In genomic region chr20:34403908-34404307, GRCh38 we compare ENCODE assay signal across 15 cellular contexts. TPM values are rescaled to one million over a fixed set of nuclear protein-coding genes. Genes with fewer than 3 reads are reported as not detected.
DNase-seq lines count a peak whose midpoint lies in the region; ATAC-seq and TF ChIP-seq lines count a peak whose summit lies in the region.
"Had no signal": no experiment of that assay in that cellular context is flagged by ENCODE, and none has a peak within 500 bp of the region (broad histone marks: within the 10 kb centered on the region; RNA-seq: fewer than 3 reads in every experiment).

No MANE protein-coding gene starts in this region.

- H3K9me2 ChIP-seq in Karpas-422 (replicated peaks; ENCODE audit: insufficient read depth, low read length), result no peaks in the 10 kb centered on the region

- TF ChIP-seq CTCF in BE2C (IDR thresholded peaks at IDR 0.05; ENCODE audit: low read depth, low read length) (no peak), Peyer's patch (IDR thresholded peaks at IDR 0.05) (no peak)

- peak overlapping the region; percentile 71 for H3K4me2 ChIP-seq in Karpas-422 (ENCODE audit: low read depth, low read length, poor library complexity, severe bottlenecking)

- no peaks in the 10 kb centered on the region for H3K27me3 Mint-ChIP-seq in CD4-positive, CD25-positive, alpha-beta regulatory T cell
- H3K27me3 Mint-ChIP-seq: type B pancreatic cell had no signal

- no peak overlapping the region for H2AFZ ChIP-seq in Karpas-422 (ENCODE audit: low read length)

- H3K9me3 Mint-ChIP-seq in CD4-positive, CD25-positive, alpha-beta regulatory T cell, result no peaks in the 10 kb centered on the region
- H3K9me3 Mint-ChIP-seq: activated naive CD4-positive, alpha-beta T cell treated with anti-CD3 and anti-CD28 coated beads, Interleukin-2, amount 50 U/mL, for 72 hours; CD14-positive monocyte; type B pancreatic cell had no signal

- H3K36me3 Mint-ChIP-seq in CD4-positive, CD25-positive, alpha-beta regulatory T cell, result peaks cover 20% of the 10 kb centered on the region

- H3K9ac ChIP-seq in Karpas-422 (ENCODE audit: low read length) (peak overlapping the region; percentile 43), endocrine pancreas (ENCODE audit: control insufficient read depth, insufficient read depth, low read length) (no peak overlapping the region)

- H4K20me1 ChIP-seq in Karpas-422 (ENCODE audit: insufficient read depth, low read depth, low read length), result no peaks in the 10 kb centered on the region

- no peaks in the 10 kb centered on the region for H3K9me3 ChIP-seq in CD4-positive, CD25-positive, alpha-beta regulatory T cell (ENCODE audit: control insufficient read depth in 2 of 2, low read length in 2 of 2)
- H3K9me3 ChIP-seq in Karpas-422 (ENCODE audit: low read length), result no peaks in the 10 kb centered on the region
- H3K9me3 ChIP-seq in endocrine pancreas (ENCODE audit: control insufficient read depth, low read length), result no peaks in the 10 kb centered on the region
- no peaks in the 10 kb centered on the region for H3K9me3 ChIP-seq in BE2C
- no peaks in the 10 kb centered on the region for H3K9me3 ChIP-seq in Peyer's patch
- H3K9me3 ChIP-seq: heart left ventricle had no signal

- H3K79me2 ChIP-seq in Karpas-422 (ENCODE audit: low read length), result peaks cover 88% of the 10 kb centered on the region

- H3K4me3 Mint-ChIP-seq in CD4-positive, CD25-positive, alpha-beta regulatory T cell, result peak overlapping the region in 1 of 4 donors; percentile 6
- H3K4me3 Mint-ChIP-seq: CD14-positive monocyte, type B pancreatic cell had no signal

- no peak overlapping the region for H3K4me3 ChIP-seq in CD4-positive, CD25-positive, alpha-beta regulatory T cell (ENCODE audit: low read depth, low read length)
- H3K4me3 ChIP-seq in Karpas-422 (ENCODE audit: low read length) (peak overlapping the region; percentile 20), endocrine pancreas (ENCODE audit: control insufficient read depth, insufficient read depth, low read length) (peak overlapping the region; percentile 45), BE2C (ENCODE audit: low read depth, low read length) (no peak overlapping the region), Peyer's patch (no peak overlapping the region)
- H3K4me3 ChIP-seq: heart left ventricle had no signal

- no peak for ATAC-seq in CD4-positive, CD25-positive, alpha-beta regulatory T cell (ENCODE audit: low read depth in 2 of 2)
- ATAC-seq in GM19043 (IDR thresholded peaks at IDR 0.05; ENCODE audit: low read depth, unreplicated experiment), result peak; percentile 63
- ATAC-seq: activated naive CD4-positive, alpha-beta T cell treated with anti-CD3 and anti-CD28 coated beads, Interleukin-2, amount 50 U/mL, for 72 hours; heart left ventricle; PC-3 had no signal

- TF ChIP-seq POLR2A in Peyer's patch (IDR thresholded peaks at IDR 0.05), result no peak

- DNase-seq in CD4-positive, CD25-positive, alpha-beta regulatory T cell, result no peak
- DNase-seq in Karpas-422 (peak; percentile 77), BE2C (no peak), cerebellar nuclear complex (lab: John Stamatoyannopoulos, UW) (no peak), NCI-H2081 (lab: John Stamatoyannopoulos, UW) (no peak), Peyer's patch (no peak)
- DNase-seq: heart left ventricle, mesenchymal stem cell, NCI-H1092 treated with DMSO at 0.1 percent for 48 hours, PC-3 had no signal

- peaks cover 38 to 67% (median 52%) of the 10 kb centered on the region in 4 donors for H3K4me1 Mint-ChIP-seq in CD4-positive, CD25-positive, alpha-beta regulatory T cell

- H3K27ac Mint-ChIP-seq in CD4-positive, CD25-positive, alpha-beta regulatory T cell, result peak overlapping the region in 2 of 3 donors; percentile 24 to 42
- H3K27ac Mint-ChIP-seq: activated naive CD4-positive, alpha-beta T cell treated with anti-CD3 and anti-CD28 coated beads, Interleukin-2, amount 50 U/mL, for 72 hours; type B pancreatic cell had no signal

- no peaks in the 10 kb centered on the region for H3K27me3 ChIP-seq in CD4-positive, CD25-positive, alpha-beta regulatory T cell (ENCODE audit: control insufficient read depth, insufficient read depth, low read length)
- no peaks in the 10 kb centered on the region for H3K27me3 ChIP-seq in Karpas-422 (ENCODE audit: low read length)
- no peaks in the 10 kb centered on the region for H3K27me3 ChIP-seq in endocrine pancreas (ENCODE audit: control insufficient read depth, insufficient read depth, low read length)
- no peaks in the 10 kb centered on the region for H3K27me3 ChIP-seq in BE2C
- no peaks in the 10 kb centered on the region for H3K27me3 ChIP-seq in Peyer's patch
- H3K27me3 ChIP-seq: heart left ventricle had no signal

- H3K36me3 ChIP-seq in CD4-positive, CD25-positive, alpha-beta regulatory T cell (ENCODE audit: control insufficient read depth, insufficient read depth, low read length), result peaks cover 19% of the 10 kb centered on the region
- H3K36me3 ChIP-seq in Karpas-422 (ENCODE audit: insufficient read depth, low read length) (peaks cover 11% of the 10 kb centered on the region), endocrine pancreas (ENCODE audit: control insufficient read depth, insufficient read depth, low read length) (no peaks in the 10 kb centered on the region), BE2C (peaks cover 21% of the 10 kb centered on the region), Peyer's patch (peaks cover 0 to 20% (median 0%) of the 10 kb centered on the region in 3 donors)

- H3K4me1 ChIP-seq in CD4-positive, CD25-positive, alpha-beta regulatory T cell (ENCODE audit: control insufficient read depth, insufficient read depth, low read length, poor library complexity, severe bottlenecking), result peaks cover 20% of the 10 kb centered on the region
- H3K4me1 ChIP-seq in Karpas-422 (ENCODE audit: low read length) (peaks cover 49% of the 10 kb centered on the region), endocrine pancreas (ENCODE audit: control insufficient read depth, insufficient read depth, low read length) (peaks cover 9% of the 10 kb centered on the region), BE2C (no peaks in the 10 kb centered on the region), Peyer's patch (peaks cover 0 to 20% (median 9%) of the 10 kb centered on the region in 4 donors)

- no peak overlapping the region for H3K27ac ChIP-seq in CD4-positive, CD25-positive, alpha-beta regulatory T cell (ENCODE audit: insufficient read depth, low read length, poor library complexity, severe bottlenecking)
- H3K27ac ChIP-seq in Karpas-422 (ENCODE audit: low read length) (peak overlapping the region; percentile 88), Peyer's patch (peak overlapping the region in 1 of 4 donors; percentile 50)

RNA-seq across cellular contexts. Expression of gene ITCH, which starts 40.8 kb away (rescaled TPM):
- total RNA-seq in CD4-positive, CD25-positive, alpha-beta regulatory T cell, result 58.1 TPM
- polyA plus RNA-seq in CD4-positive, CD25-positive, alpha-beta regulatory T cell, result 10 to 100 TPM; 12.4 to 26.8 (median 14.7) TPM
- 38.7 and 54.8 TPM in 2 replicates for total RNA-seq in Karpas-422 (2014; rRNA removed; shearing (Covaris generic); ENCODE audit: low replicate concordance)
- 17.6 TPM for polyA plus RNA-seq in BE2C (2012; ENCODE audit: insufficient read depth, insufficient read length, low read depth)
- 10 to 100 TPM; 43.6 to 69.3 (median 59.8) TPM for total RNA-seq in Peyer's patch

Comparison
In these comparisons a context has a peak if more than half of its experiments do, and no peak if none do; other contexts are left out.
1. H3K4me3 ChIP-seq: peak in Karpas-422 (single experiment) and endocrine pancreas (single experiment); none in CD4-positive, CD25-positive, alpha-beta regulatory T cell (single experiment), BE2C (single experiment) and Peyer's patch (0 of 4).